In the genomic region with DNA sequence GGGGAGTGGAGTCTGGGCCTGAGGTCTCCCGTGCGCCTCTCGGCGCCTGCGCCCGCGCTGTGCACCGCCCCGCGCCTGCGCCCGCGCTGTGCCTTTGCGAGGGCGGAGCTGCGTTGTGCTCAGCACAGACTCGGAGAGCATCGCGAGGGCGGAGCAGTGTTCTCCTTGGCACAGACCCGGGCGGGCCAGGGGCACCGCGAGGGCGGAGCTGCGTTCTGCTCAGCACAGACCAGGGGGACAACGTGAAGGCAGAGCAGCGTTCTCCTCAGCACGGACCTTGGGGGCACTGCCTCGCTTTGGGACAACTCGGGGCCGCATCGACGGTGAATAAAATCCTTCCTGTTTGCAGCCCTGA, we compare ENCODE assay signal across 8 cellular contexts.
DNase-seq lines count a peak whose midpoint lies in the region; ATAC-seq, FAIRE-seq and TF ChIP-seq lines count a peak whose summit lies in the region.
"Not testable (repeated sequence)": the region's sequence is repeated elsewhere in the genome, so short reads cannot be mapped to it uniquely, and the experiment has no call there.

No MANE protein-coding gene starts in this region.

- intact Hi-C loops in A673 (cut with micrococcal nuclease; ENCODE audit: unreplicated experiment); activated CD4-positive, alpha-beta T cell treated with anti-CD3 and anti-CD28 coated beads, Interleukin-2, amount 10 ng/mL, durations not matched to agents 24 days and 14 days (cut with micrococcal nuclease); pancreas (cut with DNase I): not testable (repeated sequence)

- H3K4me3 ChIP-seq in A673 (ENCODE audit: low read depth, low read length, poor library complexity, severe bottlenecking): peak overlapping the region; percentile 38
- peak overlapping the region; percentile 10 for H3K4me3 ChIP-seq in ectodermal cell (ENCODE audit: insufficient read depth, low read depth, low read length)
- peak overlapping the region in 2 of 4 donors; percentile 22 to 35 for H3K4me3 ChIP-seq in pancreas

- peak overlapping the region; percentile 71 for H3K4me3 Mint-ChIP-seq in activated CD4-positive, alpha-beta T cell treated with anti-CD3 and anti-CD28 coated beads, Interleukin-2, amount 10 ng/mL, durations not matched to agents 24 days and 14 days

- H3K27me3 Mint-ChIP-seq in activated CD4-positive, alpha-beta T cell treated with anti-CD3 and anti-CD28 coated beads, Interleukin-2, amount 10 ng/mL, durations not matched to agents 24 days and 14 days: not testable (repeated sequence)

- DNase-seq in A673 (ENCODE audit: low spot score) (peak; percentile 56), HK-2 (ENCODE audit: unreplicated experiment) (peak; percentile 29), iris pigment epithelial cell (ENCODE audit: low read depth) (peak; percentile 29), pancreas (peak in 5 of 6 donors; percentile 15 to 59 (median 31))
- DNase-seq in activated CD4-positive, alpha-beta T cell treated with anti-CD3 and anti-CD28 coated beads, Interleukin-2, amount 10 ng/mL, durations not matched to agents 24 days and 14 days: peak; percentile 61

- not testable (repeated sequence) for H3K9me3 Mint-ChIP-seq in activated CD4-positive, alpha-beta T cell treated with anti-CD3 and anti-CD28 coated beads, Interleukin-2, amount 10 ng/mL, durations not matched to agents 24 days and 14 days

- WGBS in ectodermal cell, 2 experiments: 11 to 14% methylated on average over 14 to 18 of the region's 34 CpGs
- 2 to 5% methylated on average over 19 to 25 of the region's 34 CpGs for WGBS in pancreas, 2 donors

- POLR2A ChIA-PET in A673 (lab: Charles Lee; ENCODE audit: low non-redundant PET): not testable (repeated sequence)

- H3K27me3 ChIP-seq in A673 (replicated peaks; ENCODE audit: insufficient read depth, low read depth, low read length, poor library complexity); ectodermal cell (ENCODE audit: control insufficient read depth, insufficient read depth, low read length, poor library complexity, severe bottlenecking); pancreas: not testable (repeated sequence)

- not testable (repeated sequence) for BruUV-seq in A673 (replicated peaks; lab: Mats Ljungman, UMichigan)

- H3K36me3 Mint-ChIP-seq in activated CD4-positive, alpha-beta T cell treated with anti-CD3 and anti-CD28 coated beads, Interleukin-2, amount 10 ng/mL, durations not matched to agents 24 days and 14 days (ENCODE audit: low read depth): not testable (repeated sequence)

- not testable (repeated sequence) for H3K9me3 ChIP-seq in A673 (ENCODE audit: low read depth, low read length, poor library complexity, severe bottlenecking); ectodermal cell (ENCODE audit: control insufficient read depth, low read length); pancreas

- H3K4me1 ChIP-seq in A673 (ENCODE audit: insufficient read depth, low read length, poor library complexity, severe bottlenecking); ectodermal cell (ENCODE audit: control insufficient read depth, insufficient read depth, low read length); pancreas: not testable (repeated sequence)

- H3K27ac ChIP-seq in A673 (ENCODE audit: low read depth, low read length, poor library complexity, severe bottlenecking); ectodermal cell (ENCODE audit: insufficient read depth, low read depth, low read length, poor library complexity, severe bottlenecking); pancreas: not testable (repeated sequence)

- H3K36me3 ChIP-seq in A673 (ENCODE audit: insufficient read depth, low read length, poor library complexity, severe bottlenecking); ectodermal cell (ENCODE audit: control insufficient read depth, insufficient read depth, low read length); pancreas: not testable (repeated sequence)

- TF ChIP-seq CTCF in A673 (conservative IDR thresholded peaks at IDR 0.05; ENCODE audit: low read depth, low read length); pancreas (IDR thresholded peaks at IDR 0.05): not testable (repeated sequence)

- FAIRE-seq in pancreas (lab: Jason Lieb, UNC): not testable (repeated sequence)

- ATAC-seq in GM18909 (IDR thresholded peaks at IDR 0.05; ENCODE audit: poor library complexity, unreplicated experiment) (peak; percentile 91), HG02571 (IDR thresholded peaks at IDR 0.05; ENCODE audit: unreplicated experiment) (peak; percentile 100), pancreas (peak; percentile 98 to 100 (median 100))

- not testable (repeated sequence) for H3K4me1 Mint-ChIP-seq in activated CD4-positive, alpha-beta T cell treated with anti-CD3 and anti-CD28 coated beads, Interleukin-2, amount 10 ng/mL, durations not matched to agents 24 days and 14 days

- H3K27ac Mint-ChIP-seq in activated CD4-positive, alpha-beta T cell treated with anti-CD3 and anti-CD28 coated beads, Interleukin-2, amount 10 ng/mL, durations not matched to agents 24 days and 14 days: not testable (repeated sequence)

- CTCF ChIA-PET in A673 (lab: Charles Lee): not testable (repeated sequence)
